Comparison of ENCODE assay signal across 19 cellular contexts in the genomic region with DNA sequence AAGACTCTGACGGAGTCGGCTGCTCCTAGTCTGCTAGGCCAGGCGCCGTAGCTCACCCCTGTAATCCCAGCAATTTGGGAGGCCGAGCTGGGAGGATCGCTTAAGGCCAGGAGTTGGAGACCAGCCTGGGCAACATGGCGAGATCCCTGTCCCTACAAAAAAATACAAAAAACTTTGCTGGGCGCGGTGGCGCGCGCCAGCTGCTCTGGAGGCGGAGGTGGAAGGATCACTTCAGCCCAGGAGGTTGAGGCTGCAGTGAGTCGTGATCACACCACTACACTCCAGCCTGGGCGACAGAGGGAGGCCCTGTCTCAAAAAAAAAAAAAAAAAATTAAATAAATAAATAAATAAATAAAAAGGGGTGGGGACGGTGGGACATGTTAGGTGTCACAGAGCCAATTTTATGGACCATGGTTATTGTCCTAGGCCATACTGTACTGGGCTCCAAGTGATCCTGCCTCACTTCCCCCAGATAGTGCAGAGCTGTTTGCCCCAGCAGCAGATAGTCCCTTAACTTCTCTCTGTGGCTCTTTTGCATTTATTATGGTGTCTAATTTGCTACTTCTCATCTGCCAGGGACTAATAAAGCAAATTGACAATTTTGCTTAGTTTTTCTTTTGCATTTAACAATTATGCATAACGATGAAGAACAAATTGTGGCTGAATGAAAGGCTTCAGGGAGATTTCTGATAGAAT. TPM values are rescaled to one million over a fixed set of nuclear protein-coding genes. Genes with fewer than 3 reads are reported as not detected.
DNase-seq lines count a peak whose midpoint lies in the region; ATAC-seq, FAIRE-seq and TF ChIP-seq lines count a peak whose summit lies in the region.
"Had no signal": no experiment of that assay in that cellular context is flagged by ENCODE, and none has a peak within 500 bp of the region (broad histone marks: within the 10 kb centered on the region; RNA-seq: fewer than 3 reads in every experiment).

No MANE protein-coding gene starts in this region.

- H4K91ac ChIP-seq in neuronal stem cell (ENCODE audit: low read depth, low read length, poor library complexity): no peak overlapping the region

- H2AFZ ChIP-seq in neuronal stem cell (ENCODE audit: low read length): no peak overlapping the region
- H2AFZ ChIP-seq in Karpas-422 (ENCODE audit: low read length): no peak overlapping the region

- H3K4me2 ChIP-seq in A549: peak overlapping the region; percentile 45; the same call in 2 of the 3 replicates
- H3K4me2 ChIP-seq in neuronal stem cell (ENCODE audit: insufficient read depth, low read length, poor library complexity, severe bottlenecking): no peak overlapping the region
- no peak overlapping the region for H3K4me2 ChIP-seq in Karpas-422 (ENCODE audit: low read depth, low read length, poor library complexity, severe bottlenecking)

- no peak for DNase-seq in A549 (ENCODE audit: low read depth in 1 of 2, low spot score in 1 of 2)
- DNase-seq in brain microvascular endothelial cell: no peak
- no peak for DNase-seq in neuronal stem cell (ENCODE audit: low spot score)
- DNase-seq in Karpas-422: no peak
- no peak for DNase-seq in BE2C
- DNase-seq: CD8-positive, alpha-beta memory T cell; DND-41; GDM1; Kasumi-1; NCI-H2029 treated with DMSO at 0.1 percent for 48 hours; NCI-H510A; NCI-H82; SHP77 treated with DMSO at 0.1 percent for 48 hours had no signal

- H3K9me3 ChIP-seq in A549 (no peaks in the 10 kb centered on the region), HEK293 (ENCODE audit: control insufficient read depth, insufficient read depth, low read depth, low read length) (no peaks in the 10 kb centered on the region), neuronal stem cell (replicated peaks in 1 of 2; ENCODE audit: control insufficient read depth in 2 of 2, insufficient read depth in 1 of 2, low read depth in 1 of 2, low read length in 2 of 2) (no peaks in the 10 kb centered on the region), Karpas-422 (ENCODE audit: low read length) (no peaks in the 10 kb centered on the region), BE2C (no peaks in the 10 kb centered on the region)
- H3K9me3 ChIP-seq: Peyer's patch had no signal

- H3K4me3 ChIP-seq in A549 (no peak overlapping the region), HEK293 (ENCODE audit: low read depth, low read length) (no peak overlapping the region), brain microvascular endothelial cell (ENCODE audit: low read depth, low read length) (no peak overlapping the region), neuronal stem cell (ENCODE audit: low read length in 2 of 2) (no peak overlapping the region), Karpas-422 (ENCODE audit: low read length) (no peak overlapping the region), BE2C (ENCODE audit: low read depth, low read length) (no peak overlapping the region)
- H3K4me3 ChIP-seq: Peyer's patch had no signal

- no peaks in the 10 kb centered on the region for H3K79me1 ChIP-seq in neuronal stem cell (ENCODE audit: low read depth, low read length)

- TF ChIP-seq EP300 in A549 (IDR thresholded peaks at IDR 0.05): no peak

- no peak overlapping the region for H2BK15ac ChIP-seq in neuronal stem cell (ENCODE audit: low read length)

- no peak overlapping the region for H3K4ac ChIP-seq in neuronal stem cell (ENCODE audit: low read length)

- in situ Hi-C loops in brain microvascular endothelial cell (cut with HindIII; ENCODE audit: low pct_ligation_motif_present, low sequenced_read_pairs): no loop called here

- no peak overlapping the region for H2BK5ac ChIP-seq in neuronal stem cell (ENCODE audit: low read length)

- H3K9ac ChIP-seq in neuronal stem cell (ENCODE audit: low read depth, low read length, poor library complexity) (no peak overlapping the region), Karpas-422 (ENCODE audit: low read length) (no peak overlapping the region)

- H3K23ac ChIP-seq in neuronal stem cell (ENCODE audit: low read depth, low read length, poor library complexity): no peak overlapping the region

- no peak overlapping the region for H2BK12ac ChIP-seq in neuronal stem cell (ENCODE audit: low read length)

- no peaks in the 10 kb centered on the region for H3K79me2 ChIP-seq in Karpas-422 (ENCODE audit: low read length)

- CTCF ChIA-PET in A549 (lab: Yijun Ruan, JAX) (interaction anchor here (0.7 kb wide), 2 partner anchors 46 to 1401 kb away, joined by 3 read pairs; no protein-coding TSS in a partner anchor), HEK293 (lab: Yijun Ruan, JAX) (interaction anchor here (0.6 to 1.0 kb wide), 3 partner anchors 19 to 324 kb away, joined by 3 to 4 read pairs (median 3); no protein-coding TSS in a partner anchor)

- H3K9me2 ChIP-seq in Karpas-422 (replicated peaks; ENCODE audit: insufficient read depth, low read length): no peaks in the 10 kb centered on the region

- H3K18ac ChIP-seq in neuronal stem cell (ENCODE audit: low read length): peak overlapping the region; percentile 25

- POLR2A ChIA-PET in A549 (lab: Yijun Ruan, JAX): interaction anchor here (0.6 to 1.5 kb wide), 2 partner anchors 26 to 206 kb away, joined by 3 read pairs; partner anchors contain the start of gene MTCH1
- POLR2A ChIA-PET in HEK293 (lab: Yijun Ruan, JAX): no interaction called here

- no peaks in the 10 kb centered on the region for H4K20me1 ChIP-seq in Karpas-422 (ENCODE audit: insufficient read depth, low read depth, low read length)

- no peaks in the 10 kb centered on the region for H3K27me3 ChIP-seq in brain microvascular endothelial cell (replicated peaks)
- peaks cover 0 to 18% (median 0%) of the 10 kb centered on the region in 3 experiments for H3K27me3 ChIP-seq in neuronal stem cell (ENCODE audit: control insufficient read depth in 3 of 3, insufficient read depth in 3 of 3, low read depth in 1 of 3, low read length in 3 of 3)
- H3K27me3 ChIP-seq in Karpas-422 (ENCODE audit: low read length): no peaks in the 10 kb centered on the region
- no peaks in the 10 kb centered on the region for H3K27me3 ChIP-seq in BE2C
- H3K27me3 ChIP-seq: Peyer's patch had no signal

- TF ChIP-seq RAD21 in A549 (conservative IDR thresholded peaks at IDR 0.05 in 1 of 2, IDR thresholded peaks at IDR 0.05 in 1 of 2): no peak

- ATAC-seq in A549 (no peak), HG03460 (IDR thresholded peaks at IDR 0.05; ENCODE audit: unreplicated experiment) (no peak)

- TF ChIP-seq POLR2A in A549 (IDR thresholded peaks at IDR 0.05; ENCODE audit: low read length): no peak

- H3K27ac ChIP-seq in A549: peak overlapping the region in 1 of 2 experiments; percentile 77; a peak in 2 of 6 replicates
- no peak overlapping the region for H3K27ac ChIP-seq in HEK293 (ENCODE audit: extremely low read depth, low read depth, low read length)
- H3K27ac ChIP-seq in brain microvascular endothelial cell: peak overlapping the region; percentile 33
- no peak overlapping the region for H3K27ac ChIP-seq in neuronal stem cell (replicated peaks; ENCODE audit: low read length)
- H3K27ac ChIP-seq in Karpas-422 (ENCODE audit: low read length): no peak overlapping the region
- H3K27ac ChIP-seq: Peyer's patch had no signal

- FAIRE-seq in A549 (lab: Jason Lieb, UNC): no peak
- FAIRE-seq: H1 had no signal

- H2BK120ac ChIP-seq in neuronal stem cell (ENCODE audit: low read depth, low read length): no peak overlapping the region

- H4K8ac ChIP-seq in neuronal stem cell (ENCODE audit: low read depth, low read length): no peak overlapping the region

- 89% methylated on average over 13 of the region's 17 CpGs for WGBS in A549 (ENCODE audit: missing lambda C conversion rate)
- WGBS in neuronal stem cell (ENCODE audit: extremely low coverage in 2 of 2, insufficient read length in 2 of 2, insufficient replicate concordance in 1 of 2), 2 donors: no CpG with 5 or more reads among the region's 17 CpGs

- no peak overlapping the region for H3K14ac ChIP-seq in neuronal stem cell (ENCODE audit: low read length)

- H2AK5ac ChIP-seq in neuronal stem cell (ENCODE audit: low read depth, low read length): no peak overlapping the region

- H3K36me3 ChIP-seq in HEK293 (ENCODE audit: control insufficient read depth in 2 of 2, insufficient read depth in 1 of 2, low read length in 2 of 2): no peaks in the 10 kb centered on the region
- H3K36me3 ChIP-seq in brain microvascular endothelial cell (replicated peaks): no peaks in the 10 kb centered on the region
- no peaks in the 10 kb centered on the region for H3K36me3 ChIP-seq in neuronal stem cell (replicated peaks in 1 of 2; ENCODE audit: control insufficient read depth in 2 of 2, insufficient read depth in 2 of 2, low read length in 2 of 2)
- H3K36me3 ChIP-seq in Karpas-422 (ENCODE audit: insufficient read depth, low read length): no peaks in the 10 kb centered on the region
- H3K36me3 ChIP-seq in BE2C: no peaks in the 10 kb centered on the region
- H3K36me3 ChIP-seq: Peyer's patch had no signal

- H3K4me1 ChIP-seq in A549 (peaks cover 15% of the 10 kb centered on the region), HEK293 (ENCODE audit: control insufficient read depth, insufficient read depth, low read length) (no peaks in the 10 kb centered on the region), neuronal stem cell (ENCODE audit: control insufficient read depth in 2 of 2, insufficient read depth in 1 of 2, low read depth in 1 of 2, low read length in 2 of 2) (peaks cover 7 to 12% of the 10 kb centered on the region in 2 donors), Karpas-422 (ENCODE audit: low read length) (peaks cover 17% of the 10 kb centered on the region), BE2C (peaks cover 5% of the 10 kb centered on the region; the same call in 1 of the 2 replicates)

- no peak for TF ChIP-seq CTCF in A549 (IDR thresholded peaks at IDR 0.05)
- TF ChIP-seq CTCF in HEK293 (tag by site-specific recombination; IDR thresholded peaks at IDR 0.05): no peak
- TF ChIP-seq CTCF in brain microvascular endothelial cell (IDR thresholded peaks at IDR 0.05; ENCODE audit: low read depth, low read length, missing control alignments): no peak
- no peak for TF ChIP-seq CTCF in BE2C (IDR thresholded peaks at IDR 0.05; ENCODE audit: low read depth, low read length)

RNA-seq across cellular contexts. Expression of gene PI16, which starts 5.2 kb away (rescaled TPM):
- polyA plus RNA-seq in A549 (2011; rRNA removed): not detected in 2 replicates
- polyA plus RNA-seq in A549 (2012; cell fraction: cytosol; rRNA removed): 0.05 TPM in 1 of 2 replicates, not detected in the other
- 0.02 TPM in 1 of 2 replicates, not detected in the other for polyA plus RNA-seq in A549 (2012; cell fraction: nucleus; rRNA removed)
- polyA plus RNA-seq in A549 (2017; fragmentation: RNase III; extraction: RNeasy Plus Mini Kit Qiagen cat#74134 plus additional on column Dnase treatment): not detected in 3 replicates
- not detected in 2 replicates for polyA minus RNA-seq in A549 (2011; rRNA and poly(A)+ RNA removed)
- 0.10 TPM for polyA plus RNA-seq in neuronal stem cell (2013, experiment 1 of 2)
- polyA plus RNA-seq in neuronal stem cell (2013, experiment 2 of 2): 0.12 TPM
- 0.07 TPM in 1 of 2 replicates, not detected in the other for total RNA-seq in Karpas-422 (2014; rRNA removed; shearing (Covaris generic); ENCODE audit: low replicate concordance)
- polyA plus RNA-seq in BE2C (2012; ENCODE audit: insufficient read depth, insufficient read length, low read depth): not detected
- total RNA-seq: H1 had no signal

RNA-seq across cellular contexts. Expression of gene MTCH1, which starts 26.3 kb away (rescaled TPM):
- polyA plus RNA-seq in A549 (2011; rRNA removed): 65.4 and 69.4 TPM in 2 replicates
- polyA plus RNA-seq in A549 (2012; cell fraction: cytosol; rRNA removed): 91.5 and 112 TPM in 2 replicates
- polyA plus RNA-seq in A549 (2012; cell fraction: nucleus; rRNA removed): 117 and 143 TPM in 2 replicates
- 99.8 to 112 TPM (median 111 TPM) in 3 replicates for polyA plus RNA-seq in A549 (2017; fragmentation: RNase III; extraction: RNeasy Plus Mini Kit Qiagen cat#74134 plus additional on column Dnase treatment)
- polyA minus RNA-seq in A549 (2011; rRNA and poly(A)+ RNA removed): 86.0 and 88.0 TPM in 2 replicates
- 125 TPM for polyA plus RNA-seq in neuronal stem cell (2013, experiment 1 of 2)
- polyA plus RNA-seq in neuronal stem cell (2013, experiment 2 of 2): 118 TPM
- 84.4 and 105 TPM in 2 replicates for total RNA-seq in Karpas-422 (2014; rRNA removed; shearing (Covaris generic); ENCODE audit: low replicate concordance)
- 205 TPM for polyA plus RNA-seq in BE2C (2012; ENCODE audit: insufficient read depth, insufficient read length, low read depth)

RNA-seq across cellular contexts. Expression of gene FGD2, which starts 45.8 kb away (rescaled TPM):
- not detected in 2 replicates for polyA plus RNA-seq in A549 (2011; rRNA removed)
- polyA plus RNA-seq in A549 (2012; cell fraction: cytosol; rRNA removed): not detected in 2 replicates
- 0.06 TPM in 1 of 2 replicates, not detected in the other for polyA plus RNA-seq in A549 (2012; cell fraction: nucleus; rRNA removed)
- polyA plus RNA-seq in A549 (2017; fragmentation: RNase III; extraction: RNeasy Plus Mini Kit Qiagen cat#74134 plus additional on column Dnase treatment): not detected in 3 replicates
- polyA minus RNA-seq in A549 (2011; rRNA and poly(A)+ RNA removed): not detected in 2 replicates
- 0.04 TPM for polyA plus RNA-seq in neuronal stem cell (2013, experiment 1 of 2)
- polyA plus RNA-seq in neuronal stem cell (2013, experiment 2 of 2): 0.03 TPM
- total RNA-seq in Karpas-422 (2014; rRNA removed; shearing (Covaris generic); ENCODE audit: low replicate concordance): 37.1 and 53.0 TPM in 2 replicates
- not detected for polyA plus RNA-seq in BE2C (2012; ENCODE audit: insufficient read depth, insufficient read length, low read depth)
- polyA plus RNA-seq: AG04450, BJ had no signal
